ENCODE assay signal across 16 cellular contexts in genomic region chr20:35448788-35449373, GRCh38. TPM values are rescaled to one million over a fixed set of nuclear protein-coding genes. Genes with fewer than 3 reads are reported as not detected.
DNase-seq lines count a peak whose midpoint lies in the region; ATAC-seq and TF ChIP-seq lines count a peak whose summit lies in the region.
"Had no signal": no experiment of that assay in that cellular context is flagged by ENCODE, and none has a peak within 500 bp of the region (broad histone marks: within the 10 kb centered on the region; RNA-seq: fewer than 3 reads in every experiment).

No MANE protein-coding gene starts in this region.

- H3K18ac ChIP-seq in mesenchymal stem cell (ENCODE audit: low read depth in 1 of 2, low read length in 2 of 2), result no peak overlapping the region

- no peaks in the 10 kb centered on the region for H3K36me3 ChIP-seq in mesenchymal stem cell (ENCODE audit: control insufficient read depth in 1 of 2, insufficient read depth in 2 of 2, low read depth in 1 of 2, low read length in 2 of 2)
- H3K36me3 ChIP-seq: BLaER1, HAP-1 had no signal

- H3K4me3 Mint-ChIP-seq in WTC11, result no peak overlapping the region

- no peak overlapping the region for H3K4me2 ChIP-seq in mesenchymal stem cell (ENCODE audit: low read length, poor library complexity, severe bottlenecking)
- H3K4me2 ChIP-seq: BLaER1, KMS-11 had no signal

- no peak overlapping the region for H4K91ac ChIP-seq in mesenchymal stem cell (ENCODE audit: low read length)

- POLR2A ChIA-PET in WTC11 (lab: Charles Lee), result interaction anchor here (0.6 kb wide), 1 partner anchor 120 kb away, joined by 3 read pairs; no protein-coding TSS in a partner anchor

- no peak overlapping the region for H3K27ac Mint-ChIP-seq in WTC11
- H3K27ac Mint-ChIP-seq: IgD-negative memory B cell had no signal

- WGBS in mesenchymal stem cell, result 95% methylated on average over 5 of the region's 5 CpGs

- no peak overlapping the region for H3K4ac ChIP-seq in mesenchymal stem cell (ENCODE audit: low read depth in 1 of 2, low read length in 2 of 2)

- peaks cover 2% of the 10 kb centered on the region for H3K4me1 ChIP-seq in mesenchymal stem cell (ENCODE audit: control insufficient read depth, insufficient read depth, low read depth, low read length)

- H3K23ac ChIP-seq in mesenchymal stem cell (ENCODE audit: low read length in 2 of 2), result no peak overlapping the region

- peak overlapping the region; percentile 74 for H2AK5ac ChIP-seq in mesenchymal stem cell (ENCODE audit: low read length, severe bottlenecking)

- H3K14ac ChIP-seq in mesenchymal stem cell (ENCODE audit: low read length in 2 of 2), result no peak overlapping the region

- H2BK12ac ChIP-seq in mesenchymal stem cell (ENCODE audit: low read length in 2 of 2), result peak overlapping the region in 1 of 2 experiments; percentile 24

- H3K9me3 ChIP-seq in mesenchymal stem cell (ENCODE audit: control insufficient read depth, low read length), result no peaks in the 10 kb centered on the region
- H3K9me3 ChIP-seq: BLaER1, HAP-1 had no signal

- no peak overlapping the region for H3K4me3 ChIP-seq in mesenchymal stem cell (ENCODE audit: insufficient read depth in 1 of 2, low read depth in 1 of 2, low read length in 2 of 2)
- H3K4me3 ChIP-seq: BLaER1, HAP-1 had no signal

- H3K79me1 ChIP-seq in mesenchymal stem cell (replicated peaks; ENCODE audit: low read length, poor library complexity, severe bottlenecking), result peaks cover 9% of the 10 kb centered on the region

- CTCF ChIA-PET in WTC11 (lab: Charles Lee), result interaction anchor here (0.7 to 4.0 kb wide), 8 partner anchors 8 to 319 kb away, joined by 3 to 36 read pairs (median 22); partner anchors contain the start of gene GDF5

- no peak overlapping the region for H2BK15ac ChIP-seq in mesenchymal stem cell (ENCODE audit: low read depth, poor library complexity, severe bottlenecking)

- H3K9ac ChIP-seq in mesenchymal stem cell (ENCODE audit: low read length), result no peak overlapping the region
- H3K9ac ChIP-seq: BLaER1, KMS-11 had no signal

- H3K27me3 Mint-ChIP-seq in WTC11 (ENCODE audit: low read depth), result no peaks in the 10 kb centered on the region

- H2BK120ac ChIP-seq in mesenchymal stem cell (ENCODE audit: low read depth, low read length), result no peak overlapping the region

- ATAC-seq in WTC11 (no peak), HG03342 (IDR thresholded peaks at IDR 0.05; ENCODE audit: unreplicated experiment) (no peak), GM19035 (IDR thresholded peaks at IDR 0.05; ENCODE audit: unreplicated experiment) (no peak)

- H2BK5ac ChIP-seq in mesenchymal stem cell (ENCODE audit: low read depth, low read length, poor library complexity, severe bottlenecking), result no peak overlapping the region

- H3K27me3 ChIP-seq in mesenchymal stem cell (ENCODE audit: control insufficient read depth in 1 of 2, insufficient read depth in 1 of 2, low read length in 2 of 2), result no peaks in the 10 kb centered on the region
- H3K27me3 ChIP-seq: BLaER1 had no signal

- peaks cover 6% of the 10 kb centered on the region; the same call in 1 of the 2 replicates for H3K36me3 Mint-ChIP-seq in WTC11

- H3K4me1 Mint-ChIP-seq in WTC11, result peaks cover 18% of the 10 kb centered on the region

- no peak overlapping the region for H4K8ac ChIP-seq in mesenchymal stem cell (ENCODE audit: low read length)

- no peak for TF ChIP-seq CTCF in WTC11 (IDR thresholded peaks at IDR 0.05)

- no peaks in the 10 kb centered on the region for H3K9me3 Mint-ChIP-seq in WTC11
- H3K9me3 Mint-ChIP-seq: IgD-negative memory B cell had no signal

- DNase-seq in NCI-H82 (lab: John Stamatoyannopoulos, UW) (peak; percentile 53), NCI-H82 treated with DMSO at 0.1 percent for 48 hours (lab: John Stamatoyannopoulos, UW; ENCODE audit: unreplicated experiment) (no peak), WTC11 (ENCODE audit: low spot score) (no peak), mesenchymal stem cell (no peak), AG20443 (ENCODE audit: low spot score) (no peak)
- DNase-seq: AML-193, DMS 273 treated with DMSO at 0.1 percent for 48 hours, GOT3 had no signal

- H3K27ac ChIP-seq in mesenchymal stem cell (ENCODE audit: low read length, poor library complexity, severe bottlenecking), result no peak overlapping the region
- H3K27ac ChIP-seq: 22Rv1, BLaER1, KMS-11 had no signal

- H2AFZ ChIP-seq in mesenchymal stem cell (ENCODE audit: low read depth, low read length), result no peak overlapping the region

TF ChIP-seq in WTC11, 78 proteins besides CTCF, POLR2A, EP300 and RAD21:
- no peak for TF ChIP-seq ZNF281 (CRISPR knock-in tag; IDR thresholded peaks at IDR 0.05)
- TF ChIP-seq SP1 (CRISPR knock-in tag; conservative IDR thresholded peaks at IDR 0.05), result no peak
- TF ChIP-seq ZNF121 (CRISPR knock-in tag; IDR thresholded peaks at IDR 0.05), result peak; percentile 98
- TF ChIP-seq GABPB1 (CRISPR knock-in tag; IDR thresholded peaks at IDR 0.05), result peak; percentile 45; the same call in 1 of the 2 replicates
- no peak for TF ChIP-seq TCF7 (CRISPR knock-in tag; IDR thresholded peaks at IDR 0.05; ENCODE audit: low read depth)
- no peak for TF ChIP-seq TEAD1 (CRISPR knock-in tag; IDR thresholded peaks at IDR 0.05)
- TF ChIP-seq GRHL2 (CRISPR knock-in tag; IDR thresholded peaks at IDR 0.05; ENCODE audit: insufficient replicate concordance, severe bottlenecking), result no peak

RNA-seq across cellular contexts. Expression of gene CEP250, which starts 6.5 kb away (rescaled TPM):
- total RNA-seq in WTC11 (2021), result 63.1 to 66.9 TPM (median 65.8 TPM) in 3 replicates
- polyA plus RNA-seq in mesenchymal stem cell (2013, experiment 1 of 2), result 8.5 TPM
- polyA plus RNA-seq in mesenchymal stem cell (2013, experiment 2 of 2), result 8.0 TPM

RNA-seq across cellular contexts. Expression of gene GDF5, which starts 10.9 kb away (rescaled TPM):
- total RNA-seq in WTC11 (2021), result 0.07 TPM in 1 of 3 replicates, not detected in the others
- polyA plus RNA-seq in mesenchymal stem cell (2013, experiment 1 of 2), result 0.08 TPM
- 0.07 TPM for polyA plus RNA-seq in mesenchymal stem cell (2013, experiment 2 of 2)
- total RNA-seq: A673 had no signal
- polyA plus RNA-seq: IgD-negative memory B cell had no signal

RNA-seq across cellular contexts. Expression of gene UQCC1, which starts 37.1 kb away (rescaled TPM):
- 73.5 to 76.8 TPM (median 75.9 TPM) in 3 replicates for total RNA-seq in WTC11 (2021)
- 22.6 TPM for polyA plus RNA-seq in mesenchymal stem cell (2013, experiment 1 of 2)
- polyA plus RNA-seq in mesenchymal stem cell (2013, experiment 2 of 2), result 26.4 TPM
